In genomic region chr5:88089757-88090390, GRCh38 we compare ENCODE assay signal across 18 cellular contexts.
DNase-seq lines count a peak whose midpoint lies in the region; ATAC-seq, FAIRE-seq and TF ChIP-seq lines count a peak whose summit lies in the region.
"Had no signal": no experiment of that assay in that cellular context is flagged by ENCODE, and none has a peak within 500 bp of the region (broad histone marks: within the 10 kb centered on the region; RNA-seq: fewer than 3 reads in every experiment).

No MANE protein-coding gene starts in this region.

- H4K91ac ChIP-seq in H1 (replicated peaks; ENCODE audit: insufficient read length, low read length), result no peak overlapping the region

- ATAC-seq in upper lobe of left lung (ENCODE audit: low FRiP score in 2 of 2) (no peak), pancreas (no peak), GM19351 (IDR thresholded peaks at IDR 0.05; ENCODE audit: unreplicated experiment) (no peak), HG02623 (IDR thresholded peaks at IDR 0.05; ENCODE audit: unreplicated experiment) (no peak)
- ATAC-seq: A549 had no signal

- no peak overlapping the region for H4K5ac ChIP-seq in H1 (ENCODE audit: insufficient read length, low read depth, low read length)

- peak overlapping the region; percentile 95 for H2AFZ ChIP-seq in H1 (ENCODE audit: low read length)
- H2AFZ ChIP-seq: PC-9 had no signal

- H3K18ac ChIP-seq in H1 (ENCODE audit: extremely low read depth, low read length), result no peak overlapping the region

- H2BK5ac ChIP-seq in H1 (ENCODE audit: low read depth, low read length), result no peak overlapping the region

- H3K36me3 ChIP-seq in H1 (ENCODE audit: control insufficient read depth in 2 of 4, insufficient read depth in 4 of 4, low read length in 3 of 4) (no peaks in the 10 kb centered on the region), mesodermal cell (ENCODE audit: control insufficient read depth, insufficient read depth, low read length) (no peaks in the 10 kb centered on the region), upper lobe of left lung (no peaks in the 10 kb centered on the region), pancreas (no peaks in the 10 kb centered on the region)

- H3K79me1 ChIP-seq in H1 (ENCODE audit: low read depth, low read length), result no peaks in the 10 kb centered on the region

- CTCF ChIA-PET in H1 (lab: Charles Lee; ENCODE audit: partially characterized antibody), result interaction anchor here (0.7 to 1.9 kb wide), 6 partner anchors 11 to 601 kb away, joined by 3 to 6 read pairs (median 4); no protein-coding TSS in a partner anchor

- no peak overlapping the region for H3K4me2 ChIP-seq in H1 (ENCODE audit: insufficient read depth in 1 of 2, low read depth in 2 of 2, low read length in 2 of 2)
- H3K4me2 ChIP-seq: A549, KMS-11, PC-9 had no signal

- DNase-seq in Ammon's horn (ENCODE audit: low spot score), result peak; percentile 16
- DNase-seq in NCI-H69 (lab: John Stamatoyannopoulos, UW), result peak; percentile 61
- DNase-seq in H1 (ENCODE audit: low read depth in 1 of 2, low spot score in 2 of 2), result no peak
- no peak for DNase-seq in upper lobe of left lung
- DNase-seq in pancreas, result no peak
- DNase-seq: DND-41, HCEC 1CT, NCI-H1092 treated with DMSO at 0.1 percent for 48 hours, NCI-H1694, NCI-H2107, NCI-H226, NCI-H748 treated with DMSO at 0.1 percent for 48 hours, PC-9 had no signal

- no peak overlapping the region for H3K4me3 ChIP-seq in H1 (ENCODE audit: extremely low read depth in 1 of 4, insufficient read depth in 2 of 4, low read depth in 3 of 4, low read length in 4 of 4)
- no peak overlapping the region for H3K4me3 ChIP-seq in mesodermal cell (ENCODE audit: extremely low read depth, insufficient read depth, low read length, poor library complexity, severe bottlenecking)
- no peak overlapping the region for H3K4me3 ChIP-seq in upper lobe of left lung
- H3K4me3 ChIP-seq in pancreas, result no peak overlapping the region
- H3K4me3 ChIP-seq: A549, PC-9 had no signal

- H3K79me2 ChIP-seq in H1 (ENCODE audit: control insufficient read depth in 1 of 2, insufficient read depth in 2 of 2, low read length in 2 of 2), result no peaks in the 10 kb centered on the region

- peak; percentile 40 to 46 for TF ChIP-seq RAD21 in H1 (IDR thresholded peaks at IDR 0.05 in 1 of 2, conservative IDR thresholded peaks at IDR 0.05 in 1 of 2; ENCODE audit: low read depth in 2 of 2, low read length in 2 of 2)

- H3K4me1 ChIP-seq in H1 (replicated peaks in 1 of 4; ENCODE audit: control insufficient read depth in 3 of 4, insufficient read depth in 4 of 4, low read length in 3 of 4), result peaks cover 0 to 12% (median 4%) of the 10 kb centered on the region in 4 experiments; a peak in 4 of 7 replicates
- H3K4me1 ChIP-seq in mesodermal cell (ENCODE audit: control insufficient read depth, insufficient read depth, low read length, poor library complexity, severe bottlenecking), result peaks cover 17% of the 10 kb centered on the region
- no peaks in the 10 kb centered on the region for H3K4me1 ChIP-seq in upper lobe of left lung
- H3K4me1 ChIP-seq in pancreas, result no peaks in the 10 kb centered on the region
- H3K4me1 ChIP-seq: A549 had no signal

- POLR2A ChIA-PET in H1 (lab: Charles Lee; ENCODE audit: partially characterized antibody), result no interaction called here

- no peak for TF ChIP-seq POLR2A in H1 (IDR thresholded peaks at IDR 0.05; ENCODE audit: control extremely low read depth in 1 of 2, low read depth in 2 of 2, low read length in 2 of 2)
- no peak for TF ChIP-seq POLR2A in upper lobe of left lung (IDR thresholded peaks at IDR 0.05)

- H3K4ac ChIP-seq in H1 (replicated peaks; ENCODE audit: insufficient read length, low read depth, low read length), result no peak overlapping the region

- H3K27ac ChIP-seq in H1 (ENCODE audit: low read depth, low read length) (no peak overlapping the region), mesodermal cell (ENCODE audit: low read depth, low read length, severe bottlenecking) (peak overlapping the region; percentile 25), upper lobe of left lung (no peak overlapping the region), pancreas (no peak overlapping the region)
- H3K27ac ChIP-seq: A549, KMS-11, PC-9 had no signal

- H2BK20ac ChIP-seq in H1 (ENCODE audit: low read length), result no peak overlapping the region

- TF ChIP-seq CTCF in H1 (IDR thresholded peaks at IDR 0.05; ENCODE audit: control extremely low read depth in 1 of 3, insufficient read depth in 1 of 3, low read depth in 1 of 3, low read length in 3 of 3), result peak in 2 of 3 experiments; percentile 19 to 24; a peak in 2 of 4 replicates
- TF ChIP-seq CTCF in upper lobe of left lung (IDR thresholded peaks at IDR 0.05), result no peak
- no peak for TF ChIP-seq CTCF in pancreas (IDR thresholded peaks at IDR 0.05)

- peak; percentile 42 for FAIRE-seq in H1 (lab: Jason Lieb, UNC)
- no peak for FAIRE-seq in pancreas (lab: Jason Lieb, UNC)
- FAIRE-seq: A549 had no signal

- no peak overlapping the region for H3K9ac ChIP-seq in H1 (replicated peaks in 1 of 4; ENCODE audit: extremely low read depth in 1 of 4, low read depth in 3 of 4, low read length in 3 of 4)
- H3K9ac ChIP-seq: KMS-11 had no signal

- no peak overlapping the region for H4K8ac ChIP-seq in H1 (ENCODE audit: extremely low read depth, insufficient read depth, low read length)

- H3K27me3 ChIP-seq in H1 (replicated peaks in 1 of 4; ENCODE audit: control insufficient read depth in 3 of 4, extremely low read depth in 1 of 4, insufficient read depth in 3 of 4, low read length in 3 of 4), result no peaks in the 10 kb centered on the region
- no peaks in the 10 kb centered on the region for H3K27me3 ChIP-seq in upper lobe of left lung
- H3K27me3 ChIP-seq in pancreas, result peaks cover 0 to 3% (median 0%) of the 10 kb centered on the region in 4 donors

- H3K23ac ChIP-seq in H1 (ENCODE audit: insufficient read length), result no peak overlapping the region

- no peaks in the 10 kb centered on the region for H3K23me2 ChIP-seq in H1 (ENCODE audit: low read depth, low read length)

- no peak overlapping the region for H2BK12ac ChIP-seq in H1 (ENCODE audit: low read depth, low read length)

- H4K20me1 ChIP-seq in H1 (replicated peaks in 1 of 2; ENCODE audit: control insufficient read depth in 1 of 2, insufficient read depth in 2 of 2, low read length in 2 of 2), result no peaks in the 10 kb centered on the region

- no peak overlapping the region for H2AK5ac ChIP-seq in H1 (ENCODE audit: low read depth, low read length)

- H2BK15ac ChIP-seq in H1 (ENCODE audit: low read length), result no peak overlapping the region

- 89% methylated on average over 6 of the region's 6 CpGs; no CpG with 5 or more reads in 1 of the 2 experiments for WGBS in H1 (ENCODE audit: extremely low coverage in 1 of 2, insufficient coverage in 1 of 2, insufficient read length in 1 of 2, insufficient replicate concordance in 2 of 2, low coverage in 1 of 2, low lambda C conversion rate in 2 of 2, missing lambda C conversion rate in 1 of 2), 2 experiments
- WGBS in mesodermal cell (ENCODE audit: insufficient coverage in 2 of 2), 2 experiments, result 74 to 97% methylated on average over 5 to 6 of the region's 6 CpGs
- 75 to 84% methylated on average over 3 to 6 of the region's 6 CpGs for WGBS in upper lobe of left lung, 2 donors
- 55 to 56% methylated on average over 6 of the region's 6 CpGs for WGBS in pancreas, 2 donors

- no peak overlapping the region for H2BK120ac ChIP-seq in H1 (replicated peaks; ENCODE audit: low read depth, low read length)

- intact Hi-C loops in pancreas (cut with DNase I), result no loop called here

- H3K56ac ChIP-seq in H1 (replicated peaks; ENCODE audit: insufficient read length, low read depth, low read length), result no peak overlapping the region

- H3K9me3 ChIP-seq in H1 (ENCODE audit: insufficient read depth in 2 of 2, low read depth in 1 of 2, low read length in 1 of 2) (no peaks in the 10 kb centered on the region), mesodermal cell (ENCODE audit: control insufficient read depth, low read length) (no peaks in the 10 kb centered on the region), upper lobe of left lung (no peaks in the 10 kb centered on the region), pancreas (no peaks in the 10 kb centered on the region)
- H3K9me3 ChIP-seq: A549 had no signal

- no peak overlapping the region for H3K14ac ChIP-seq in H1 (ENCODE audit: insufficient read length)

- no peak for TF ChIP-seq EP300 in H1 (IDR thresholded peaks at IDR 0.05; ENCODE audit: borderline replicate concordance in 1 of 2, low read depth in 2 of 2, low read length in 2 of 2)
- no peak for TF ChIP-seq EP300 in upper lobe of left lung (IDR thresholded peaks at IDR 0.05)

TF ChIP-seq in H1, 55 proteins besides CTCF, POLR2A, EP300 and RAD21:
- TF ChIP-seq EGR1 (IDR thresholded peaks at IDR 0.05; ENCODE audit: borderline replicate concordance, low read depth, low read length) (no peak), SAP30 (IDR thresholded peaks at IDR 0.05; ENCODE audit: insufficient read depth, insufficient replicate concordance, low read length) (no peak), BRCA1 (IDR thresholded peaks at IDR 0.05; ENCODE audit: low read depth, low read length) (no peak), HDAC2 (IDR thresholded peaks at IDR 0.05; ENCODE audit: borderline replicate concordance in 1 of 2, low read depth in 2 of 2, low read length in 2 of 2) (no peak), GABPA (IDR thresholded peaks at IDR 0.05; ENCODE audit: borderline replicate concordance, insufficient read depth, low read length) (no peak), POU5F1 (IDR thresholded peaks at IDR 0.05; ENCODE audit: low read depth, low read length) (no peak), TAF7 (optimal IDR thresholded peaks at IDR 0.05; ENCODE audit: borderline replicate concordance, low read depth, low read length) (no peak), FOSL1 (IDR thresholded peaks at IDR 0.05; ENCODE audit: insufficient read depth, low read depth, low read length) (no peak), RXRA (IDR thresholded peaks at IDR 0.05; ENCODE audit: insufficient read depth, low read depth, low read length) (no peak), TEAD4 (IDR thresholded peaks at IDR 0.05; ENCODE audit: low read depth, low read length) (no peak), SP1 (IDR thresholded peaks at IDR 0.05; ENCODE audit: low read depth, low read length) (no peak), CTBP2 (IDR thresholded peaks at IDR 0.05; ENCODE audit: borderline replicate concordance, insufficient read depth, insufficient read length, low read length) (no peak), CEBPB (IDR thresholded peaks at IDR 0.05; ENCODE audit: low read depth, low read length) (no peak), JUN (IDR thresholded peaks at IDR 0.05; ENCODE audit: low read depth, low read length) (no peak), NANOG (IDR thresholded peaks at IDR 0.05; ENCODE audit: insufficient read depth, low read depth, low read length, poor library complexity, severe bottlenecking) (no peak)

Comparison
In these comparisons a context has a peak if more than half of its experiments do, and no peak if none do; other contexts are left out.
1. DNase-seq: peak in Ammon's horn (single experiment) and NCI-H69 (single experiment); none in H1 (0 of 2), upper lobe of left lung (0 of 2) and pancreas (0 of 6).
2. CTCF ChIP-seq: peak in H1 (2 of 3); none in upper lobe of left lung (0 of 6) and pancreas (0 of 4).